In genomic region chr12:122855985-122856831, GRCh38 we compare ENCODE assay signal across 17 cellular contexts. TPM values are rescaled to one million over a fixed set of nuclear protein-coding genes. Genes with fewer than 3 reads are reported as not detected.
DNase-seq lines count a peak whose midpoint lies in the region; TF ChIP-seq lines count a peak whose summit lies in the region.
"Had no signal": no experiment of that assay in that cellular context is flagged by ENCODE, and none has a peak within 500 bp of the region (broad histone marks: within the 10 kb centered on the region; RNA-seq: fewer than 3 reads in every experiment).

No MANE protein-coding gene starts in this region.

- no peaks in the 10 kb centered on the region for H3K9me3 ChIP-seq in right atrium auricular region
- H3K9me3 ChIP-seq: ovary had no signal

- no peak for TF ChIP-seq CTCF in right atrium auricular region (IDR thresholded peaks at IDR 0.05)

- H3K36me3 ChIP-seq in right atrium auricular region: peaks cover 26% of the 10 kb centered on the region
- H3K36me3 ChIP-seq: ovary had no signal

- H3K27me3 ChIP-seq in layer of hippocampus (ENCODE audit: control insufficient read depth, insufficient read depth, low read length) (no peaks in the 10 kb centered on the region), right atrium auricular region (no peaks in the 10 kb centered on the region)
- H3K27me3 ChIP-seq: ovary had no signal

- H3K27ac ChIP-seq in layer of hippocampus (ENCODE audit: low read depth, low read length): peak overlapping the region; percentile 77
- H3K27ac ChIP-seq in right atrium auricular region: no peak overlapping the region
- H3K27ac ChIP-seq: ovary had no signal

- H3K4me3 ChIP-seq in right atrium auricular region: no peak overlapping the region
- H3K4me3 ChIP-seq: ovary had no signal

- H3K4me1 ChIP-seq in right atrium auricular region: peaks cover 0 to 40% of the 10 kb centered on the region in 2 donors

- DNase-seq in COLO668 (lab: John Stamatoyannopoulos, UW; ENCODE audit: unreplicated experiment) (peak; percentile 91), DMS79 (lab: John Stamatoyannopoulos, UW) (peak; percentile 40), NCI-H510A treated with DMSO at 0.1 percent for 48 hours (lab: John Stamatoyannopoulos, UW) (peak; percentile 92), NCI-H226 (no peak), right atrium auricular region (ENCODE audit: low spot score) (no peak)
- DNase-seq in stimulated activated CD4-positive, alpha-beta T cell treated with anti-CD3 and anti-CD28 coated beads, Interleukin-12 subunit alpha, Interleukin-12 subunit beta, amount 100 ng/mL, for 4 hours: no peak
- DNase-seq: activated CD4-positive, CD25-positive, alpha-beta regulatory T cell treated with anti-CD3 and anti-CD28 coated beads, Interleukin-2, amount 50 U/mL, for 72 hours; activated naive CD4-positive, alpha-beta T cell treated with anti-CD3 and anti-CD28 coated beads, Interleukin-2, amount 50 U/mL, for 16 hours; activated T-cell treated with anti-CD3 and anti-CD28 coated beads, Interleukin-2, amount 50 U/mL, for 48 hours; HCEC 1CT; naive B cell; NCI-H1694; NCI-H82; ovary; stimulated activated CD4-positive, alpha-beta T cell treated with anti-CD3 and anti-CD28 coated beads, Interleukin-2, amount 100 ng/mL, for 24 hours; trophoblast cell had no signal

RNA-seq across cellular contexts. Expression of gene HIP1R, which starts 21.0 kb away (rescaled TPM):
- 10 to 100 TPM; 32.4 to 43.8 TPM for total RNA-seq in right atrium auricular region

RNA-seq across cellular contexts. Expression of gene VPS37B, which starts 39.7 kb away (rescaled TPM):
- 10 to 100 TPM; 28.5 to 41.1 TPM for total RNA-seq in right atrium auricular region

Comparison
In these comparisons a context has a peak if more than half of its experiments do, and no peak if none do; other contexts are left out.
1. DNase-seq: peak in COLO668 (single experiment), DMS79 (single experiment) and NCI-H510A treated with DMSO at 0.1 percent for 48 hours (single experiment); none in stimulated activated CD4-positive, alpha-beta T cell treated with anti-CD3 and anti-CD28 coated beads, Interleukin-12 subunit alpha, Interleukin-12 subunit beta, amount 100 ng/mL, for 4 hours (single experiment), NCI-H226 (single experiment) and right atrium auricular region (single experiment).